Comparison of ENCODE assay signal across 17 cellular contexts in genomic region chr15:90540768-90541167, GRCh38. TPM values are rescaled to one million over a fixed set of nuclear protein-coding genes. Genes with fewer than 3 reads are reported as not detected.
DNase-seq lines count a peak whose midpoint lies in the region; ATAC-seq, FAIRE-seq and TF ChIP-seq lines count a peak whose summit lies in the region.
"Had no signal": no experiment of that assay in that cellular context is flagged by ENCODE, and none has a peak within 500 bp of the region (broad histone marks: within the 10 kb centered on the region; RNA-seq: fewer than 3 reads in every experiment).

No MANE protein-coding gene starts in this region.

- H3K27ac Mint-ChIP-seq in activated CD8-positive, alpha-beta memory T cell treated with anti-CD3 and anti-CD28 coated beads, Interleukin-2, amount 10 ng/mL, durations not matched to agents 7 days and 5 days = peak overlapping the region; percentile 15
- peak overlapping the region; percentile 64 for H3K27ac Mint-ChIP-seq in CD8-positive, alpha-beta T cell
- H3K27ac Mint-ChIP-seq in activated CD4-positive, alpha-beta memory T cell treated with anti-CD3 and anti-CD28 coated beads, Interleukin-2, amount 10 ng/mL, durations not matched to agents 7 days and 5 days = peak overlapping the region; percentile 67
- H3K27ac Mint-ChIP-seq in natural killer cell = no peak overlapping the region
- H3K27ac Mint-ChIP-seq in glutamatergic neuron (ENCODE audit: unreplicated experiment) = no peak overlapping the region
- H3K27ac Mint-ChIP-seq: GM23338 had no signal

- H3K9ac ChIP-seq in K562 (ENCODE audit: insufficient read depth in 1 of 2, low read depth in 2 of 2, low read length in 2 of 2) = peak overlapping the region in 1 of 2 experiments; percentile 42; a peak in 1 of 4 replicates

- WGBS in K562 (ENCODE audit: insufficient coverage, low coverage, missing lambda C conversion rate) = 5% methylated on average over 3 of the region's 3 CpGs

- peak; percentile 93 for FAIRE-seq in K562 (lab: Jason Lieb, UNC)
- FAIRE-seq: HTR-8/SVneo had no signal

- peaks cover 27% of the 10 kb centered on the region for H3K79me2 ChIP-seq in K562 (ENCODE audit: control insufficient read depth, insufficient read depth, low read length)

- intact Hi-C loops in CD8-positive, alpha-beta T cell (cut with DNase I, micrococcal nuclease) = no loop called here
- intact Hi-C loops in K562 (cut with micrococcal nuclease) (no loop called here), natural killer cell (cut with micrococcal nuclease) (no loop called here)

- in situ Hi-C loops in K562 (cut with MboI) = no loop called here

- H3K4me1 Mint-ChIP-seq in activated CD8-positive, alpha-beta memory T cell treated with anti-CD3 and anti-CD28 coated beads, Interleukin-2, amount 10 ng/mL, durations not matched to agents 7 days and 5 days = peaks cover 49% of the 10 kb centered on the region
- H3K4me1 Mint-ChIP-seq in CD8-positive, alpha-beta T cell (ENCODE audit: low read depth) = peaks cover 76% of the 10 kb centered on the region
- H3K4me1 Mint-ChIP-seq in activated CD4-positive, alpha-beta memory T cell treated with anti-CD3 and anti-CD28 coated beads, Interleukin-2, amount 10 ng/mL, durations not matched to agents 7 days and 5 days = peaks cover 66% of the 10 kb centered on the region
- peaks cover 37 to 57% of the 10 kb centered on the region in 2 donors for H3K4me1 Mint-ChIP-seq in natural killer cell
- peaks cover 18% of the 10 kb centered on the region for H3K4me1 Mint-ChIP-seq in glutamatergic neuron (ENCODE audit: low read depth, unreplicated experiment)

- CTCF ChIA-PET in activated CD8-positive, alpha-beta memory T cell treated with anti-CD3 and anti-CD28 coated beads, Interleukin-2, amount 10 ng/mL, durations not matched to agents 7 days and 5 days (lab: Charles Lee) = interaction anchor here (1.0 to 1.7 kb wide), 7 partner anchors 10 to 240 kb away, joined by 3 to 12 read pairs (median 4); no protein-coding TSS in a partner anchor
- CTCF ChIA-PET in CD8-positive, alpha-beta T cell (lab: Charles Lee) = interaction anchor here (1.0 to 1.5 kb wide), 3 partner anchors 17 to 23 kb away, joined by 4 to 6 read pairs (median 4); no protein-coding TSS in a partner anchor
- CTCF ChIA-PET in activated CD4-positive, alpha-beta memory T cell treated with anti-CD3 and anti-CD28 coated beads, Interleukin-2, amount 10 ng/mL, durations not matched to agents 7 days and 5 days (lab: Charles Lee) = interaction anchor here (0.9 to 1.8 kb wide), 5 partner anchors 10 to 238 kb away, joined by 3 to 8 read pairs (median 7); no protein-coding TSS in a partner anchor
- CTCF ChIA-PET in K562 (lab: Yijun Ruan, JAX; ENCODE audit: low intra/inter-chr PET ratio) = no interaction called here

- no peaks in the 10 kb centered on the region for H3K27me3 ChIP-seq in CD8-positive, alpha-beta T cell (ENCODE audit: insufficient read depth, low read length)
- H3K27me3 ChIP-seq in K562 (ENCODE audit: control insufficient read depth in 2 of 2, insufficient read depth in 2 of 2, low read length in 2 of 2) = no peaks in the 10 kb centered on the region

- POLR2A ChIA-PET in CD8-positive, alpha-beta T cell (lab: Charles Lee) = interaction anchor here (1.5 to 2.6 kb wide), 3 partner anchors 10 to 27 kb away, joined by 5 to 16 read pairs (median 6); partner anchors contain the start of gene CRTC3
- POLR2A ChIA-PET in activated CD4-positive, alpha-beta memory T cell treated with anti-CD3 and anti-CD28 coated beads, Interleukin-2, amount 10 ng/mL, durations not matched to agents 7 days and 5 days (lab: Charles Lee) = interaction anchor here (0.9 to 2.9 kb wide), 13 partner anchors 10 to 389 kb away, joined by 3 to 53 read pairs (median 7); partner anchors contain the start of genes CRTC3 and NGRN
- POLR2A ChIA-PET in K562 (lab: Yijun Ruan, JAX) = interaction anchor here (2.0 kb wide), 1 partner anchor 10 kb away, joined by 27 read pairs; the partner anchor contains the start of gene CRTC3

- H3K4me1 ChIP-seq in CD8-positive, alpha-beta T cell (ENCODE audit: insufficient read depth, low read length) = peaks cover 24% of the 10 kb centered on the region
- peaks cover 0 to 12% of the 10 kb centered on the region in 2 experiments; a peak in 2 of 5 replicates for H3K4me1 ChIP-seq in K562 (replicated peaks in 1 of 2; ENCODE audit: control insufficient read depth in 2 of 2, insufficient read depth in 2 of 2, low read length in 2 of 2)

- no peak for DNase-seq in activated CD8-positive, alpha-beta memory T cell treated with anti-CD3 and anti-CD28 coated beads, Interleukin-2, amount 10 ng/mL, durations not matched to agents 7 days and 5 days
- DNase-seq in activated CD8-positive, alpha-beta memory T cell treated with anti-CD3 and anti-CD28 coated beads, Interleukin-2, amount 50 U/mL, for 48 hours = no peak
- DNase-seq in CD8-positive, alpha-beta T cell = no peak
- no peak for DNase-seq in activated CD4-positive, alpha-beta memory T cell treated with anti-CD3 and anti-CD28 coated beads, Interleukin-2, amount 10 ng/mL, durations not matched to agents 7 days and 5 days
- DNase-seq in K562 (ENCODE audit: extremely low read depth in 1 of 4, low spot score in 3 of 4) (peak; percentile 49 to 74 (median 64)), NCI-H1092 treated with DMSO at 0.1 percent for 48 hours (lab: John Stamatoyannopoulos, UW) (no peak), natural killer cell (no peak), glutamatergic neuron (no peak)
- DNase-seq: AML-193; DND-41; GDM1; NCI-H146; NCI-H2081 treated with DMSO at 0.1 percent for 48 hours; NCI-H526; NK-92 treated with Interleukin-12 subunit alpha and Interleukin-12 subunit beta, amount 100 ng/mL, for 24 hours had no signal

- no peaks in the 10 kb centered on the region for H3K27me3 Mint-ChIP-seq in activated CD8-positive, alpha-beta memory T cell treated with anti-CD3 and anti-CD28 coated beads, Interleukin-2, amount 10 ng/mL, durations not matched to agents 7 days and 5 days
- H3K27me3 Mint-ChIP-seq in CD8-positive, alpha-beta T cell (ENCODE audit: low read depth) = no peaks in the 10 kb centered on the region
- H3K27me3 Mint-ChIP-seq in activated CD4-positive, alpha-beta memory T cell treated with anti-CD3 and anti-CD28 coated beads, Interleukin-2, amount 10 ng/mL, durations not matched to agents 7 days and 5 days = no peaks in the 10 kb centered on the region
- no peaks in the 10 kb centered on the region for H3K27me3 Mint-ChIP-seq in natural killer cell (ENCODE audit: low read depth in 2 of 2)
- H3K27me3 Mint-ChIP-seq in glutamatergic neuron (ENCODE audit: unreplicated experiment) = no peaks in the 10 kb centered on the region

- H3K27ac ChIP-seq in CD8-positive, alpha-beta T cell (ENCODE audit: low read depth, low read length) = no peak overlapping the region
- H3K27ac ChIP-seq in K562 (ENCODE audit: extremely low read depth, low read depth, low read length) = peak overlapping the region; percentile 60; the same call in 2 of the 3 replicates

- H3K36me3 ChIP-seq in CD8-positive, alpha-beta T cell (ENCODE audit: insufficient read depth, low read length) = no peaks in the 10 kb centered on the region
- peaks cover 22% of the 10 kb centered on the region; the same call in 2 of the 3 replicates for H3K36me3 ChIP-seq in K562 (ENCODE audit: control insufficient read depth, insufficient read depth, low read length)

- 0 out of 4 replicates have a peak, but pooled peaks of 1 of the 2 experiments have one; percentile 3 for TF ChIP-seq RAD21 in K562 (CRISPR knock-in tag; conservative IDR thresholded peaks at IDR 0.05 in 1 of 2, IDR thresholded peaks at IDR 0.05 in 1 of 2)

- peak overlapping the region; percentile 44 for H3K4me3 Mint-ChIP-seq in activated CD8-positive, alpha-beta memory T cell treated with anti-CD3 and anti-CD28 coated beads, Interleukin-2, amount 10 ng/mL, durations not matched to agents 7 days and 5 days
- H3K4me3 Mint-ChIP-seq in CD8-positive, alpha-beta T cell = peak overlapping the region; percentile 23
- peak overlapping the region; percentile 61 for H3K4me3 Mint-ChIP-seq in activated CD4-positive, alpha-beta memory T cell treated with anti-CD3 and anti-CD28 coated beads, Interleukin-2, amount 10 ng/mL, durations not matched to agents 7 days and 5 days
- H3K4me3 Mint-ChIP-seq in natural killer cell (no peak overlapping the region), glutamatergic neuron (ENCODE audit: unreplicated experiment) (no peak overlapping the region)
- H3K4me3 Mint-ChIP-seq: GM23338 had no signal

- no peak for ATAC-seq in activated CD8-positive, alpha-beta memory T cell treated with anti-CD3 and anti-CD28 coated beads, Interleukin-2, amount 10 ng/mL, durations not matched to agents 7 days and 5 days
- ATAC-seq in CD8-positive, alpha-beta T cell = no peak
- ATAC-seq in K562 (peak; percentile 96), natural killer cell (no peak)
- ATAC-seq: GM23338 had no signal

- no peak for TF ChIP-seq POLR2A in K562 (conservative IDR thresholded peaks at IDR 0.05)

- TF ChIP-seq EP300 in K562 (IDR thresholded peaks at IDR 0.05; ENCODE audit: low read length) = peak; percentile 87

- peaks cover 55% of the 10 kb centered on the region for H3K36me3 Mint-ChIP-seq in activated CD8-positive, alpha-beta memory T cell treated with anti-CD3 and anti-CD28 coated beads, Interleukin-2, amount 10 ng/mL, durations not matched to agents 7 days and 5 days
- H3K36me3 Mint-ChIP-seq in CD8-positive, alpha-beta T cell = peaks cover 61% of the 10 kb centered on the region
- H3K36me3 Mint-ChIP-seq in activated CD4-positive, alpha-beta memory T cell treated with anti-CD3 and anti-CD28 coated beads, Interleukin-2, amount 10 ng/mL, durations not matched to agents 7 days and 5 days (ENCODE audit: low read depth) = peaks cover 65% of the 10 kb centered on the region
- peaks cover 6% of the 10 kb centered on the region for H3K36me3 Mint-ChIP-seq in natural killer cell
- H3K36me3 Mint-ChIP-seq in glutamatergic neuron (ENCODE audit: unreplicated experiment) = no peaks in the 10 kb centered on the region

- BruUV-seq in K562 (replicated peaks; lab: Mats Ljungman, UMichigan) = no TSS peak

- H3K4me3 ChIP-seq in CD8-positive, alpha-beta T cell (ENCODE audit: low read depth, low read length) = no peak overlapping the region
- H3K4me3 ChIP-seq in K562 = no peak overlapping the region
- H3K4me3 ChIP-seq: GM23338 had no signal

- no peak for TF ChIP-seq CTCF in CD8-positive, alpha-beta T cell (IDR thresholded peaks at IDR 0.05)
- TF ChIP-seq CTCF in K562 (IDR thresholded peaks at IDR 0.05 in 2 of 3, conservative IDR thresholded peaks at IDR 0.05 in 1 of 3; ENCODE audit: insufficient read depth in 2 of 3, low read depth in 1 of 3, low read length in 3 of 3) (no peak), natural killer cell (IDR thresholded peaks at IDR 0.05) (no peak), glutamatergic neuron (IDR thresholded peaks at IDR 0.05; ENCODE audit: partially characterized antibody, unreplicated experiment) (no peak)

- no peaks in the 10 kb centered on the region for H3K9me1 ChIP-seq in K562 (ENCODE audit: control insufficient read depth, insufficient read depth, low read length)

- H3K4me2 ChIP-seq in K562 (ENCODE audit: insufficient read depth, low read length) = peak overlapping the region; percentile 43
- H3K4me2 ChIP-seq: GM23338 had no signal

- no peaks in the 10 kb centered on the region for H3K9me3 ChIP-seq in CD8-positive, alpha-beta T cell (ENCODE audit: low read length)
- H3K9me3 ChIP-seq in K562 (replicated peaks; ENCODE audit: control insufficient read depth, insufficient read depth, low read depth, low read length) = no peaks in the 10 kb centered on the region

- H2AFZ ChIP-seq in K562 (ENCODE audit: low read depth, low read length) = no peak overlapping the region
- H2AFZ ChIP-seq: GM23338 had no signal

- no peaks in the 10 kb centered on the region for H4K20me1 ChIP-seq in K562 (replicated peaks; ENCODE audit: control insufficient read depth, insufficient read depth, low read length)

- H3K9me3 Mint-ChIP-seq in activated CD8-positive, alpha-beta memory T cell treated with anti-CD3 and anti-CD28 coated beads, Interleukin-2, amount 10 ng/mL, durations not matched to agents 7 days and 5 days (ENCODE audit: low read depth) = no peaks in the 10 kb centered on the region
- H3K9me3 Mint-ChIP-seq in CD8-positive, alpha-beta T cell = no peaks in the 10 kb centered on the region
- no peaks in the 10 kb centered on the region for H3K9me3 Mint-ChIP-seq in activated CD4-positive, alpha-beta memory T cell treated with anti-CD3 and anti-CD28 coated beads, Interleukin-2, amount 10 ng/mL, durations not matched to agents 7 days and 5 days
- H3K9me3 Mint-ChIP-seq in natural killer cell (no peaks in the 10 kb centered on the region), glutamatergic neuron (ENCODE audit: unreplicated experiment) (no peaks in the 10 kb centered on the region)
- H3K9me3 Mint-ChIP-seq: GM23338 had no signal

RNA-seq across cellular contexts. Expression of gene CRTC3, which starts 11.0 kb away (rescaled TPM):
- 10 to 100 TPM; 62.3 to 79.1 TPM for total RNA-seq in activated CD8-positive, alpha-beta memory T cell treated with anti-CD3 and anti-CD28 coated beads, Interleukin-2, amount 10 ng/mL, durations not matched to agents 7 days and 5 days
- 10 to 100 TPM; 74.0 to 77.9 TPM for total RNA-seq in CD8-positive, alpha-beta T cell
- 10 to 100 TPM; 86.0 to 89.3 TPM for total RNA-seq in activated CD4-positive, alpha-beta memory T cell treated with anti-CD3 and anti-CD28 coated beads, Interleukin-2, amount 10 ng/mL, durations not matched to agents 7 days and 5 days
- 42.0 and 91.0 TPM in 2 replicates for total RNA-seq in K562 (2011; cell fraction: chromatin; rRNA removed; ENCODE audit: low replicate concordance)
- total RNA-seq in K562 (2011; cell fraction: nucleolus; rRNA removed) = 25.7 and 27.0 TPM in 2 replicates
- total RNA-seq in K562 (2011; cell fraction: nucleoplasm; rRNA removed) = 50.7 and 99.0 TPM in 2 replicates
- total RNA-seq in K562 (2014; rRNA removed) (7.5 and 9.1 TPM in 2 replicates), K562 (2014; rRNA removed; fragmentation: Illumina TruSeq; extraction: Trizol) (9.4 and 10.0 TPM in 2 replicates), K562 (2015; rRNA removed; fragmentation: Illumina TruSeq; extraction: Trizol) (11.3 and 11.6 TPM in 2 replicates), K562 (2021) (18.5 and 19.0 TPM in 2 replicates), natural killer cell (100 to 1,000 TPM in 1 of 3 donors, 10 to 100 TPM in 2; 68.8 to 101 (median 92.4) TPM), glutamatergic neuron (ENCODE audit: unreplicated experiment) (50.1 TPM)
- polyA plus RNA-seq in K562 (2011; rRNA removed) (14.1 and 17.2 TPM in 2 replicates), K562 (2014; fragmentation: Illumina TruSeq; extraction: Trizol) (12.7 and 13.8 TPM in 2 replicates), K562 (2014; fragmentation: Nextera tagmentation; extraction: Ambion mirVana) (1 to 10 TPM; 1.2 to 2.1 TPM), K562 (2014; rRNA removed) (9.1 and 11.7 TPM in 2 replicates)
- polyA plus RNA-seq in K562 (2011; cell fraction: cytosol; rRNA removed) = 8.3 and 11.0 TPM in 2 replicates
- polyA plus RNA-seq in K562 (2011; cell fraction: nucleus; rRNA removed) = 17.7 and 22.6 TPM in 2 replicates
- polyA plus RNA-seq in K562 (2012) = 12.6 and 15.1 TPM in 2 replicates
- 21.2 and 24.0 TPM in 2 replicates for polyA minus RNA-seq in K562 (2011; rRNA and poly(A)+ RNA removed)
- polyA minus RNA-seq in K562 (2011; cell fraction: cytosol; rRNA and poly(A)+ RNA removed) = 10.8 and 14.3 TPM in 2 replicates
- polyA minus RNA-seq in K562 (2011; cell fraction: nucleus; rRNA and poly(A)+ RNA removed) = 14.9 and 20.8 TPM in 2 replicates

Comparison
In these comparisons a context has a peak if more than half of its experiments do, and no peak if none do; other contexts are left out.
1. DNase-seq: peak in K562 (4 of 4); none in activated CD8-positive, alpha-beta memory T cell treated with anti-CD3 and anti-CD28 coated beads, Interleukin-2, amount 10 ng/mL, durations not matched to agents 7 days and 5 days (single experiment), activated CD8-positive, alpha-beta memory T cell treated with anti-CD3 and anti-CD28 coated beads, Interleukin-2, amount 50 U/mL, for 48 hours (single experiment), CD8-positive, alpha-beta T cell (0 of 7), activated CD4-positive, alpha-beta memory T cell treated with anti-CD3 and anti-CD28 coated beads, Interleukin-2, amount 10 ng/mL, durations not matched to agents 7 days and 5 days (single experiment), NCI-H1092 treated with DMSO at 0.1 percent for 48 hours (single experiment), natural killer cell (single experiment) and glutamatergic neuron (single experiment).
2. H3K27ac Mint-ChIP-seq: peak in activated CD8-positive, alpha-beta memory T cell treated with anti-CD3 and anti-CD28 coated beads, Interleukin-2, amount 10 ng/mL, durations not matched to agents 7 days and 5 days (single experiment), CD8-positive, alpha-beta T cell (single experiment) and activated CD4-positive, alpha-beta memory T cell treated with anti-CD3 and anti-CD28 coated beads, Interleukin-2, amount 10 ng/mL, durations not matched to agents 7 days and 5 days (single experiment); none in natural killer cell (0 of 2) and glutamatergic neuron (single experiment).
3. H3K4me3 Mint-ChIP-seq: peak in activated CD8-positive, alpha-beta memory T cell treated with anti-CD3 and anti-CD28 coated beads, Interleukin-2, amount 10 ng/mL, durations not matched to agents 7 days and 5 days (single experiment), CD8-positive, alpha-beta T cell (single experiment) and activated CD4-positive, alpha-beta memory T cell treated with anti-CD3 and anti-CD28 coated beads, Interleukin-2, amount 10 ng/mL, durations not matched to agents 7 days and 5 days (single experiment); none in natural killer cell (single experiment) and glutamatergic neuron (single experiment).